In the genomic region with DNA sequence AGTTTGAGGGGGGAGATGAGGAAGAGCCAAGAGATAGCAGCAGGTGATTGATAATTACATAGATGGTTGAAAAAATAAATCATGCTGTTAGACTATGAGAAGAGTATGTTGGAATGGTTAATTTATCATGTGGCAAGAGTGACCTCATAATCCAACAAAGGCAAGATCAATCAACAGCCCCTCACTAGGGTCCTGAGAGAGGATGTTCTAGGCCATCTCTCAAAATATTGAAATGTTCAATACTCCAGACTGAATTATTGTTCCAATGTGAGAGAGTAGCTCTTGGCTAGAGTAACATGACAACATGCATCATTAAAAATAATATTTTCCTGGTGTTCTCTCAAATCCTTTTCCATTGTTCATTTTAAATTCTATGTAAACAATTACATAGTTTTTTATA, we compare ENCODE assay signal across 8 cellular contexts.
A peak's percentile ranks its signal among the peaks of the same experiment; 100 is the strongest.
DNase-seq lines count a peak whose midpoint lies in the region; ATAC-seq and TF ChIP-seq lines count a peak whose summit lies in the region.
"Had no signal": no experiment of that assay in that cellular context is flagged by ENCODE, and none has a peak within 500 bp of the region (broad histone marks: within the 10 kb centered on the region; RNA-seq: fewer than 3 reads in every experiment).

No MANE protein-coding gene starts in this region.

- H3K4me1 ChIP-seq in HEK293 (ENCODE audit: control insufficient read depth, insufficient read depth, low read length), result peaks cover 39% of the 10 kb centered on the region
- peaks cover 23% of the 10 kb centered on the region for H3K4me1 ChIP-seq in fibroblast of lung (ENCODE audit: control insufficient read depth, extremely low read depth, insufficient read depth, low read length)
- peaks cover 31 to 100% (median 86%) of the 10 kb centered on the region in 6 donors for H3K4me1 ChIP-seq in spleen

- no peak overlapping the region for H3K9ac ChIP-seq in fibroblast of lung (ENCODE audit: insufficient read depth, low read length)

- H3K9me3 ChIP-seq in HEK293 (ENCODE audit: control insufficient read depth, insufficient read depth, low read depth, low read length), result no peaks in the 10 kb centered on the region
- no peaks in the 10 kb centered on the region for H3K9me3 ChIP-seq in fibroblast of lung (ENCODE audit: control insufficient read depth, insufficient read depth, low read depth, low read length)
- no peaks in the 10 kb centered on the region for H3K9me3 ChIP-seq in spleen

- H3K9me3 Mint-ChIP-seq in T-cell, result no peaks in the 10 kb centered on the region

- H3K27me3 ChIP-seq in fibroblast of lung (ENCODE audit: control insufficient read depth, insufficient read depth, low read length) (no peaks in the 10 kb centered on the region), spleen (replicated peaks in 1 of 7) (no peaks in the 10 kb centered on the region)

- no peaks in the 10 kb centered on the region for H4K20me1 ChIP-seq in fibroblast of lung (ENCODE audit: control insufficient read depth, extremely low read depth, insufficient read depth, low read length)

- H3K27ac Mint-ChIP-seq in T-cell, result peak overlapping the region; percentile 89 to 91

- ATAC-seq in T-cell (replicated peaks in 1 of 4), result no peak

- H3K4me1 Mint-ChIP-seq in T-cell, result peaks cover 86 to 97% (median 90%) of the 10 kb centered on the region in 3 donors

- CTCF ChIA-PET in HEK293 (lab: Yijun Ruan, JAX) (interaction anchor here (1.2 kb wide), 1 partner anchor 98 kb away, joined by 8 read pairs; no protein-coding TSS in a partner anchor), T-cell (lab: Charles Lee) (interaction anchor here (0.6 to 1.1 kb wide), 6 partner anchors 17 to 166 kb away, joined by 3 to 12 read pairs (median 4); no protein-coding TSS in a partner anchor)

- H3K4me3 Mint-ChIP-seq in T-cell, result peak overlapping the region in 2 of 3 donors; percentile 44 to 56

- H3K36me3 ChIP-seq in HEK293 (ENCODE audit: control insufficient read depth in 2 of 2, insufficient read depth in 1 of 2, low read length in 2 of 2), result no peaks in the 10 kb centered on the region; a peak in 1 of 3 replicates
- no peaks in the 10 kb centered on the region for H3K36me3 ChIP-seq in fibroblast of lung (ENCODE audit: control insufficient read depth, insufficient read depth, low read length)
- H3K36me3 ChIP-seq in spleen, result no peaks in the 10 kb centered on the region

- no peak overlapping the region for H2AFZ ChIP-seq in fibroblast of lung (ENCODE audit: low read length)

- POLR2A ChIA-PET in HEK293 (lab: Yijun Ruan, JAX), result no interaction called here
- POLR2A ChIA-PET in T-cell (lab: Charles Lee), result interaction anchor here (0.6 to 1.2 kb wide), 6 partner anchors 12 to 474 kb away, joined by 3 to 5 read pairs (median 4); no protein-coding TSS in a partner anchor

- H3K79me2 ChIP-seq in fibroblast of lung (ENCODE audit: control insufficient read depth, insufficient read depth, low read length), result peaks cover 27% of the 10 kb centered on the region

- H3K4me3 ChIP-seq in HEK293 (ENCODE audit: low read depth, low read length) (no peak overlapping the region), fibroblast of lung (replicated peaks in 1 of 4; ENCODE audit: control extremely low read depth in 1 of 4, insufficient read depth in 1 of 4, low read depth in 3 of 4, low read length in 4 of 4) (peak overlapping the region in 1 of 4 experiments; percentile 6), spleen (peak overlapping the region in 1 of 8 donors; percentile 55)

- peak overlapping the region; percentile 65 for H3K4me2 ChIP-seq in fibroblast of lung (ENCODE audit: extremely low read depth, insufficient read depth, low read length)

- no peak for DNase-seq in T-cell
- peak in 1 of 2 donors; percentile 4 for DNase-seq in fibroblast of lung (ENCODE audit: low read depth in 2 of 2)
- DNase-seq in spleen, result no peak
- no peak for DNase-seq in posterior cingulate gyrus
- no peak for DNase-seq in foreskin melanocyte
- no peak for DNase-seq in stimulated activated CD4-positive, alpha-beta T cell treated with anti-CD3 and anti-CD28 coated beads, Interleukin-15, amount 100 ng/mL, for 24 hours
- DNase-seq: stimulated activated CD4-positive, alpha-beta T cell treated with anti-CD3 and anti-CD28 coated beads, Interleukin-4, amount 100 ng/mL, for 1 hour had no signal

- no peaks in the 10 kb centered on the region for H3K27me3 Mint-ChIP-seq in T-cell

- H3K27ac ChIP-seq in HEK293 (ENCODE audit: extremely low read depth, low read depth, low read length) (no peak overlapping the region), fibroblast of lung (ENCODE audit: insufficient read depth, low read length) (peak overlapping the region; percentile 6), spleen (peak overlapping the region; percentile 73 to 93 (median 90))

- intact Hi-C loops in spleen (cut with DNase I; ENCODE audit: low total_unique reads) (no loop called here), posterior cingulate gyrus (cut with DNase I) (no loop called here)

- TF ChIP-seq CTCF in HEK293 (tag by site-specific recombination; IDR thresholded peaks at IDR 0.05), result no peak
- no peak for TF ChIP-seq CTCF in fibroblast of lung (conservative IDR thresholded peaks at IDR 0.05 in 1 of 2, IDR thresholded peaks at IDR 0.05 in 1 of 2; ENCODE audit: low read depth in 1 of 2, low read length in 2 of 2)
- TF ChIP-seq CTCF in spleen (IDR thresholded peaks at IDR 0.05 in 8 of 11, conservative IDR thresholded peaks at IDR 0.05 in 3 of 11), result no peak

- TF ChIP-seq POLR2A in spleen (IDR thresholded peaks at IDR 0.05), result no peak

- H3K36me3 Mint-ChIP-seq in T-cell, result peaks cover 2% of the 10 kb centered on the region

TF ChIP-seq in HEK293, 187 proteins besides CTCF, POLR2A, EP300 and RAD21 (continues in another document):
- TF ChIP-seq ZNF501 (tag by site-specific recombination; IDR thresholded peaks at IDR 0.05), result no peak
- TF ChIP-seq ZNF654 (tag by site-specific recombination; IDR thresholded peaks at IDR 0.05; ENCODE audit: low read depth), result no peak
- TF ChIP-seq ZNF76 (tag by site-specific recombination; IDR thresholded peaks at IDR 0.05; ENCODE audit: borderline replicate concordance, low read depth), result no peak
- TF ChIP-seq, protein P1, sequence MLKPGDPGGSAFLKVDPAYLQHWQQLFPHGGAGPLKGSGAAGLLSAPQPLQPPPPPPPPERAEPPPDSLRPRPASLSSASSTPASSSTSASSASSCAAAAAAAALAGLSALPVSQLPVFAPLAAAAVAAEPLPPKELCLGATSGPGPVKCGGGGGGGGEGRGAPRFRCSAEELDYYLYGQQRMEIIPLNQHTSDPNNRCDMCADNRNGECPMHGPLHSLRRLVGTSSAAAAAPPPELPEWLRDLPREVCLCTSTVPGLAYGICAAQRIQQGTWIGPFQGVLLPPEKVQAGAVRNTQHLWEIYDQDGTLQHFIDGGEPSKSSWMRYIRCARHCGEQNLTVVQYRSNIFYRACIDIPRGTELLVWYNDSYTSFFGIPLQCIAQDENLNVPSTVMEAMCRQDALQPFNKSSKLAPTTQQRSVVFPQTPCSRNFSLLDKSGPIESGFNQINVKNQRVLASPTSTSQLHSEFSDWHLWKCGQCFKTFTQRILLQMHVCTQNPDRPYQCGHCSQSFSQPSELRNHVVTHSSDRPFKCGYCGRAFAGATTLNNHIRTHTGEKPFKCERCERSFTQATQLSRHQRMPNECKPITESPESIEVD (tag by site-specific recombination; IDR thresholded peaks at IDR 0.05), result no peak
- peak; percentile 40; the same call in 1 of the 2 replicates for TF ChIP-seq ZNF341 (tag by site-specific recombination; IDR thresholded peaks at IDR 0.05; ENCODE audit: low read depth)
- no peak for TF ChIP-seq ZNF221 (tag by site-specific recombination; IDR thresholded peaks at IDR 0.05; ENCODE audit: borderline replicate concordance)
- no peak for TF ChIP-seq ZNF776 (tag by site-specific recombination; IDR thresholded peaks at IDR 0.05; ENCODE audit: borderline replicate concordance)
- peak; percentile 17; the same call in 1 of the 2 replicates for TF ChIP-seq ZNF335 (tag by site-specific recombination; conservative IDR thresholded peaks at IDR 0.05)
- no peak for TF ChIP-seq MEIS1 (CRISPR knock-in tag; IDR thresholded peaks at IDR 0.05; ENCODE audit: borderline replicate concordance)
- TF ChIP-seq ZNF223 (tag by site-specific recombination; IDR thresholded peaks at IDR 0.05), result no peak
- TF ChIP-seq ZNF16 (tag by site-specific recombination; IDR thresholded peaks at IDR 0.05; ENCODE audit: low read depth), result no peak
- TF ChIP-seq, protein P2, sequence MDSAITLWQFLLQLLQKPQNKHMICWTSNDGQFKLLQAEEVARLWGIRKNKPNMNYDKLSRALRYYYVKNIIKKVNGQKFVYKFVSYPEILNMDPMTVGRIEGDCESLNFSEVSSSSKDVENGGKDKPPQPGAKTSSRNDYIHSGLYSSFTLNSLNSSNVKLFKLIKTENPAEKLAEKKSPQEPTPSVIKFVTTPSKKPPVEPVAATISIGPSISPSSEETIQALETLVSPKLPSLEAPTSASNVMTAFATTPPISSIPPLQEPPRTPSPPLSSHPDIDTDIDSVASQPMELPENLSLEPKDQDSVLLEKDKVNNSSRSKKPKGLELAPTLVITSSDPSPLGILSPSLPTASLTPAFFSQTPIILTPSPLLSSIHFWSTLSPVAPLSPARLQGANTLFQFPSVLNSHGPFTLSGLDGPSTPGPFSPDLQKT (IDR thresholded peaks at IDR 0.05; ENCODE audit: borderline replicate concordance, low read depth, low read length), result no peak
- peak; percentile 34; the same call in 1 of the 2 replicates for TF ChIP-seq ZNF629 (tag by site-specific recombination; IDR thresholded peaks at IDR 0.05)
- no peak for TF ChIP-seq ZNF777 (tag by site-specific recombination; IDR thresholded peaks at IDR 0.05; ENCODE audit: borderline replicate concordance)
- TF ChIP-seq ZNF514 (tag by site-specific recombination; IDR thresholded peaks at IDR 0.05), result no peak
- TF ChIP-seq ZNF404 (tag by site-specific recombination; IDR thresholded peaks at IDR 0.05), result no peak
- TF ChIP-seq, protein P3, sequence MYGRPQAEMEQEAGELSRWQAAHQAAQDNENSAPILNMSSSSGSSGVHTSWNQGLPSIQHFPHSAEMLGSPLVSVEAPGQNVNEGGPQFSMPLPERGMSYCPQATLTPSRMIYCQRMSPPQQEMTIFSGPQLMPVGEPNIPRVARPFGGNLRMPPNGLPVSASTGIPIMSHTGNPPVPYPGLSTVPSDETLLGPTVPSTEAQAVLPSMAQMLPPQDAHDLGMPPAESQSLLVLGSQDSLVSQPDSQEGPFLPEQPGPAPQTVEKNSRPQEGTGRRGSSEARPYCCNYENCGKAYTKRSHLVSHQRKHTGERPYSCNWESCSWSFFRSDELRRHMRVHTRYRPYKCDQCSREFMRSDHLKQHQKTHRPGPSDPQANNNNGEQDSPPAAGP (tag by site-specific recombination; IDR thresholded peaks at IDR 0.05), result no peak
- no peak for TF ChIP-seq ZBTB1 (tag by site-specific recombination; IDR thresholded peaks at IDR 0.05)
- TF ChIP-seq ZBTB17 (tag by site-specific recombination; IDR thresholded peaks at IDR 0.05), result peak; percentile 72
- TF ChIP-seq ZNF157 (tag by site-specific recombination; IDR thresholded peaks at IDR 0.05), result no peak
- no peak for TF ChIP-seq SP7 (tag by site-specific recombination; IDR thresholded peaks at IDR 0.05)
